ENCODE assay signal across 1 cellular context in genomic region chr16:85474808-85475207, GRCh38.
TF ChIP-seq lines count a peak whose summit lies in the region.

No MANE protein-coding gene starts in this region.

TF ChIP-seq in K562, 482 proteins besides CTCF, POLR2A, EP300 and RAD21 (continued from another document):
- TF ChIP-seq TFAP4 (CRISPR knock-in tag; IDR thresholded peaks at IDR 0.05; ENCODE audit: borderline replicate concordance) (peak; percentile 17; the same call in 1 of the 2 replicates), NBN (IDR thresholded peaks at IDR 0.05; ENCODE audit: low read depth) (no peak), CBFA2T3 (IDR thresholded peaks at IDR 0.05) (peak; percentile 92), NRF1 (conservative IDR thresholded peaks at IDR 0.05 in 1 of 2, IDR thresholded peaks at IDR 0.05 in 1 of 2) (no peak), PHB (CRISPR knock-in tag; IDR thresholded peaks at IDR 0.05) (no peak), KLF16 (IDR thresholded peaks at IDR 0.05) (peak; percentile 58; the same call in 1 of the 2 replicates), BRF1 (IDR thresholded peaks at IDR 0.05; ENCODE audit: borderline replicate concordance, extremely low read depth, insufficient read length) (no peak), SIN3B (IDR thresholded peaks at IDR 0.05; ENCODE audit: low read depth) (no peak), NFIC (IDR thresholded peaks at IDR 0.05) (peak; percentile 61), FUS (optimal IDR thresholded peaks at IDR 0.05; ENCODE audit: low read depth, low read length) (no peak), DPF2 (IDR thresholded peaks at IDR 0.05) (peak; percentile 72), NCOR1 (IDR thresholded peaks at IDR 0.05) (peak; percentile 89), SPI1 (IDR thresholded peaks at IDR 0.05; ENCODE audit: borderline replicate concordance, low read depth, low read length) (no peak), TBL1XR1 (IDR thresholded peaks at IDR 0.05; ENCODE audit: low read length in 2 of 2) (0 out of 4 replicates have a peak, but pooled peaks of 1 of the 2 experiments have one; percentile 40), CXXC5 (CRISPR knock-in tag; IDR thresholded peaks at IDR 0.05) (peak; percentile 41; the same call in 1 of the 2 replicates), ZNF23 (CRISPR knock-in tag; IDR thresholded peaks at IDR 0.05) (no peak), ARID1B (IDR thresholded peaks at IDR 0.05) (peak; percentile 84), ZBTB11 (CRISPR knock-in tag; IDR thresholded peaks at IDR 0.05) (peak in 1 of 3 experiments; percentile 51; a peak in 2 of 6 replicates), GATA2 (CRISPR knock-in tag; IDR thresholded peaks at IDR 0.05) (peak; percentile 72), COPS2 (conservative IDR thresholded peaks at IDR 0.05) (no peak), MYBL2 (IDR thresholded peaks at IDR 0.05; ENCODE audit: low read depth) (no peak), MYBL2 (CRISPR knock-in tag; IDR thresholded peaks at IDR 0.05; ENCODE audit: borderline replicate concordance) (no peak), ZZZ3 (IDR thresholded peaks at IDR 0.05) (no peak), MGA (IDR thresholded peaks at IDR 0.05) (no peak), ADNP (tag; IDR thresholded peaks at IDR 0.05) (no peak), TFE3 (CRISPR knock-in tag; IDR thresholded peaks at IDR 0.05) (no peak), U2AF2 (optimal IDR thresholded peaks at IDR 0.05; ENCODE audit: low read depth, low read length) (no peak), ZNF583 (CRISPR knock-in tag; IDR thresholded peaks at IDR 0.05) (no peak), MTF1 (CRISPR knock-in tag; IDR thresholded peaks at IDR 0.05; ENCODE audit: borderline replicate concordance) (no peak), ZNF347 (CRISPR knock-in tag; IDR thresholded peaks at IDR 0.05; ENCODE audit: low read depth) (no peak), CREB1 (IDR thresholded peaks at IDR 0.05) (no peak), CREB1 (CRISPR knock-in tag; IDR thresholded peaks at IDR 0.05) (no peak), ZNF584 (CRISPR knock-in tag; IDR thresholded peaks at IDR 0.05; ENCODE audit: low read depth) (no peak), TCF3 (CRISPR knock-in tag; IDR thresholded peaks at IDR 0.05) (peak; percentile 83), ZSCAN32 (CRISPR knock-in tag; IDR thresholded peaks at IDR 0.05) (no peak), FOXK1 (CRISPR knock-in tag; IDR thresholded peaks at IDR 0.05; ENCODE audit: borderline replicate concordance) (no peak), KDM1A (IDR thresholded peaks at IDR 0.05) (peak; percentile 77 to 81), TAL1 (IDR thresholded peaks at IDR 0.05) (peak; percentile 77), ZBTB9 (CRISPR knock-in tag; IDR thresholded peaks at IDR 0.05) (no peak), MTA2 (IDR thresholded peaks at IDR 0.05; ENCODE audit: low read depth) (peak; percentile 50; the same call in 1 of the 2 replicates), NR1H2 (CRISPR knock-in tag; IDR thresholded peaks at IDR 0.05) (no peak)
- TF ChIP-seq, protein P1, sequence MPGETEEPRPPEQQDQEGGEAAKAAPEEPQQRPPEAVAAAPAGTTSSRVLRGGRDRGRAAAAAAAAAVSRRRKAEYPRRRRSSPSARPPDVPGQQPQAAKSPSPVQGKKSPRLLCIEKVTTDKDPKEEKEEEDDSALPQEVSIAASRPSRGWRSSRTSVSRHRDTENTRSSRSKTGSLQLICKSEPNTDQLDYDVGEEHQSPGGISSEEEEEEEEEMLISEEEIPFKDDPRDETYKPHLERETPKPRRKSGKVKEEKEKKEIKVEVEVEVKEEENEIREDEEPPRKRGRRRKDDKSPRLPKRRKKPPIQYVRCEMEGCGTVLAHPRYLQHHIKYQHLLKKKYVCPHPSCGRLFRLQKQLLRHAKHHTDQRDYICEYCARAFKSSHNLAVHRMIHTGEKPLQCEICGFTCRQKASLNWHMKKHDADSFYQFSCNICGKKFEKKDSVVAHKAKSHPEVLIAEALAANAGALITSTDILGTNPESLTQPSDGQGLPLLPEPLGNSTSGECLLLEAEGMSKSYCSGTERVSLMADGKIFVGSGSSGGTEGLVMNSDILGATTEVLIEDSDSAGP (CRISPR knock-in tag; IDR thresholded peaks at IDR 0.05): no peak
